Comparison of ENCODE assay signal across 12 cellular contexts in the genomic region with DNA sequence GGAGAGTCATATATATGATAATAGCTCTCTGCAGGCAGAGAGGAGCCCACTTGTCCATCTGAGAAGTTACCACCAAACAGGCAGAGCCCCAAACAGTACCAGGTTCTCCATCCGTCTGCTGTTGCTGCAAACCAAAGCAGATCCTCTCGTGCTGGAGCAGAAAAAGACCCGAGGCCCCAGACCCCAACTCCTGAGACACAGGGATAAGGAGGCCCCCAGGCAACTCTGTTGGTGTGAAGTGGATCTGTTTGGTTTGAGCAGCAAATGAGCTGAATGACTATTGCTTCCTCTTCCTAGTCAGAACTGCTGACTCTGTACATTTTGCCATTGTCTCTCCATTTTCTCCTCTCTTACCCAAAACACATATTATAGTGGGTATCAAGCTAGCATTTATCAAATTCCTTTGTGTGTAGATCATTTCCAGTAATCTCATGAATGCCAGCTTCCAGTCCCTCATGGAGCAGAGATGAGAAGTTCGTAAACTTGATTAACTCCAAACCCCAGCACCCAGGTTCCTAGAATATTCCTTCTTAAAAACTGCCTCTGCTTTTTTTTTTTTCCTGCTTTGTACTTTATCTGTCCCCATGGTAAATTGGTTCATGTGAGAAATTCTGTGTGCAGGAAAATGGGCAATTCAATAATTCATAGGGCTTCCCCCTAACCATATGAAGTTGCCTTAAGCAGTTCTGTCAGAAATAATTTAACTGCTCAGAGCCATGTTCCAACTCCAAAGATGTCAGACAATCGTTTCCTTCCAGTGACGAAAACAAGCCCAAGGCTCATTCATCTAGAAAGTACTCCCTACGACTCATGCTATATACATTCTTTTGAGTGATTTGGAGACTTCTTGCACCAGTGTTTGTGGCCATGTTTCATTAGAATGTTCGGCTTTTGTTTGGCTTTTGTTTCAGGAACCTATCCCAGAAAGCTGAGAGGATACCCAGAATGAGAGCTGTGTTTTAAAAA.
DNase-seq lines count a peak whose midpoint lies in the region; ATAC-seq and TF ChIP-seq lines count a peak whose summit lies in the region.
"Had no signal": no experiment of that assay in that cellular context is flagged by ENCODE, and none has a peak within 500 bp of the region (broad histone marks: within the 10 kb centered on the region; RNA-seq: fewer than 3 reads in every experiment).

No MANE protein-coding gene starts in this region.

- CTCF ChIA-PET in RWPE1 (lab: Yijun Ruan, JAX), result no interaction called here

- H3K4me3 Mint-ChIP-seq in osteocyte (ENCODE audit: unreplicated experiment), result no peak overlapping the region
- H3K4me3 Mint-ChIP-seq: T-helper 2 cell treated with Interferon-gamma antibody and Interleukin-4, amounts not matched to agents 5 μg/mL and 100 μg/mL, for 36 hours had no signal

- no peak for TF ChIP-seq POLR2A in tibial nerve (IDR thresholded peaks at IDR 0.05)

- no peak overlapping the region for H3K4me3 ChIP-seq in epithelial cell of esophagus (ENCODE audit: low read length)
- H3K4me3 ChIP-seq in tibial nerve, result no peak overlapping the region

- no peak for TF ChIP-seq CTCF in RWPE1 (conservative IDR thresholded peaks at IDR 0.05; ENCODE audit: low read depth)
- no peak for TF ChIP-seq CTCF in epithelial cell of esophagus (IDR thresholded peaks at IDR 0.05; ENCODE audit: insufficient read depth, low read depth, low read length, missing control alignments)
- no peak for TF ChIP-seq CTCF in osteocyte (IDR thresholded peaks at IDR 0.05)
- TF ChIP-seq CTCF in tibial nerve (IDR thresholded peaks at IDR 0.05), result no peak

- H3K27me3 ChIP-seq in tibial nerve, result no peaks in the 10 kb centered on the region

- H3K36me3 Mint-ChIP-seq in osteocyte (ENCODE audit: unreplicated experiment), result no peaks in the 10 kb centered on the region

- peak; percentile 62 for DNase-seq in ELR (ENCODE audit: low read depth)
- peak; percentile 18 for DNase-seq in RWPE1 (ENCODE audit: low spot score)
- DNase-seq in epithelial cell of esophagus (ENCODE audit: low read depth), result peak; percentile 39
- DNase-seq in osteocyte (ENCODE audit: extremely low spot score, unreplicated experiment), result no peak
- DNase-seq in Right ventricle myocardium superior, result no peak
- no peak for DNase-seq in left lobe of liver (ENCODE audit: low spot score)
- no peak for DNase-seq in tibial nerve (ENCODE audit: low spot score in 2 of 2)
- DNase-seq: DMS 273 treated with DMSO at 0.1 percent for 48 hours; NCI-H1694 treated with DMSO at 0.1 percent for 48 hours; stimulated activated CD8-positive, alpha-beta memory T cell treated with anti-CD3 and anti-CD28 coated beads, Interleukin-4, amount 100 ng/mL, for 48 hours had no signal

- 53 to 64% methylated on average over 8 of the region's 8 CpGs for WGBS in tibial nerve, 2 donors

- no peaks in the 10 kb centered on the region for H3K36me3 ChIP-seq in tibial nerve

- H3K27ac ChIP-seq in RWPE1, result peak overlapping the region; percentile 56; the same call in 1 of the 2 replicates
- no peak overlapping the region for H3K27ac ChIP-seq in tibial nerve

- no peak for TF ChIP-seq EP300 in tibial nerve (IDR thresholded peaks at IDR 0.05)

- intact Hi-C loops in Right ventricle myocardium superior (cut with DNase I), result no loop called here

- H3K9me3 Mint-ChIP-seq in osteocyte (ENCODE audit: unreplicated experiment), result peaks cover 9% of the 10 kb centered on the region
- H3K9me3 Mint-ChIP-seq: T-helper 2 cell treated with Interferon-gamma antibody and Interleukin-4, amounts not matched to agents 5 μg/mL and 100 μg/mL, for 36 hours had no signal

- H3K4me1 Mint-ChIP-seq in osteocyte (ENCODE audit: unreplicated experiment), result peaks cover 30% of the 10 kb centered on the region

- no peaks in the 10 kb centered on the region for H3K9me3 ChIP-seq in tibial nerve

- ATAC-seq in Right ventricle myocardium superior (ENCODE audit: poor library complexity) (no peak), left lobe of liver (no peak), HG03354 (IDR thresholded peaks at IDR 0.05; ENCODE audit: poor library complexity, severe bottlenecking, unreplicated experiment) (no peak)

- H3K27me3 Mint-ChIP-seq in osteocyte (ENCODE audit: unreplicated experiment), result no peaks in the 10 kb centered on the region

- peak overlapping the region; percentile 79 for H3K27ac Mint-ChIP-seq in osteocyte (ENCODE audit: unreplicated experiment)
- H3K27ac Mint-ChIP-seq: T-helper 2 cell treated with Interferon-gamma antibody and Interleukin-4, amounts not matched to agents 5 μg/mL and 100 μg/mL, for 36 hours had no signal

- no peaks in the 10 kb centered on the region for H3K4me1 ChIP-seq in tibial nerve

- POLR2A ChIA-PET in RWPE1 (lab: Yijun Ruan, JAX; ENCODE audit: low non-redundant PET), result no interaction called here

Comparison
In these comparisons a context has a peak if more than half of its experiments do, and no peak if none do; other contexts are left out.
1. DNase-seq: peak in ELR (single experiment), RWPE1 (single experiment) and epithelial cell of esophagus (single experiment); none in osteocyte (single experiment), Right ventricle myocardium superior (single experiment), left lobe of liver (single experiment) and tibial nerve (0 of 2).